Comparison of ENCODE assay signal across 24 cellular contexts in the genomic region with DNA sequence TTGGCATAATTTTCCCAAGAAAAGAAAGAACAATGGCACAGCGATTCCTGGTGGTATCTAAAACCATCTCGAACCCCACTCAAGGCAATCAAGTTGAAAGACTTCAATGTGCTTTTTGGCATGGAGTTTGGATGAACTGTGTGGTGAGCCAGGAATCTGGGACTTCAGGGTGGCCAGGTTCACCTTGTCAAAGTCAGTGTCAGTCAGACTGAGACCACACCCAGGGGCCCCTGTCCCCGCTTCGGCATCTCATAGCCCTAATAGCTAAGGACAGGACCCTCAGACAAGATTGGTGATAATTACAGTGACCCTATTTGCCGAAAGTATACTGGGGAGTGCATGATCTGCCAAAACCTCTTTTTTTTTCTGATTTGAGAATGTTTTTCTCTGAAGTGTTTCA. TPM values are rescaled to one million over a fixed set of nuclear protein-coding genes. Genes with fewer than 3 reads are reported as not detected.
DNase-seq lines count a peak whose midpoint lies in the region; ATAC-seq and TF ChIP-seq lines count a peak whose summit lies in the region.
"Had no signal": no experiment of that assay in that cellular context is flagged by ENCODE, and none has a peak within 500 bp of the region (broad histone marks: within the 10 kb centered on the region; RNA-seq: fewer than 3 reads in every experiment).

No MANE protein-coding gene starts in this region.

- no peak overlapping the region for H3K4me3 Mint-ChIP-seq in chondrocyte (ENCODE audit: unreplicated experiment)
- H3K4me3 Mint-ChIP-seq: B cell; CD4-positive, alpha-beta T cell; CD8-positive, alpha-beta T cell had no signal

- H3K36me3 Mint-ChIP-seq in chondrocyte (ENCODE audit: low read depth), result peaks cover 2% of the 10 kb centered on the region
- H3K36me3 Mint-ChIP-seq: CD8-positive, alpha-beta T cell had no signal

- DNase-seq in chondrocyte (ENCODE audit: low spot score), result peak; percentile 29
- peak; percentile 58 for DNase-seq in posterior vena cava (ENCODE audit: low spot score)
- DNase-seq in upper lobe of right lung, result peak; percentile 6
- no peak for DNase-seq in lower lobe of right lung
- DNase-seq in activated effector memory CD4-positive, alpha-beta T cell treated with Interleukin-2 at 50 U/mL for 16 hours, result no peak
- DNase-seq: AML-193; Caco-2; Calu3; CD4-positive, alpha-beta T cell; CD8-positive, alpha-beta T cell; DMS53; DMS79; DND-41; EL; GDM1 had no signal

- no peaks in the 10 kb centered on the region for H3K27me3 ChIP-seq in upper lobe of right lung
- H3K27me3 ChIP-seq in lower lobe of right lung (ENCODE audit: low read depth), result no peaks in the 10 kb centered on the region
- H3K27me3 ChIP-seq: BLaER1 treated with 17β-estradiol and CSF1 and Interleukin-3, amounts not matched to agents 10 nM and 100 nM had no signal

- ATAC-seq in upper lobe of right lung, result no peak
- no peak for ATAC-seq in lower lobe of right lung
- ATAC-seq: A549; CD8-positive, alpha-beta T cell; GM12878 had no signal

- TF ChIP-seq CTCF in chondrocyte (IDR thresholded peaks at IDR 0.05) (no peak), upper lobe of right lung (IDR thresholded peaks at IDR 0.05) (no peak), lower lobe of right lung (IDR thresholded peaks at IDR 0.05) (no peak)

- H3K9me3 ChIP-seq in upper lobe of right lung (no peaks in the 10 kb centered on the region), lower lobe of right lung (peaks cover 6% of the 10 kb centered on the region)
- H3K9me3 ChIP-seq: Caco-2 had no signal

- H3K9me3 Mint-ChIP-seq in chondrocyte (ENCODE audit: low read depth), result peaks cover 3% of the 10 kb centered on the region
- H3K9me3 Mint-ChIP-seq: CD4-positive, alpha-beta T cell had no signal

- H3K27ac Mint-ChIP-seq in chondrocyte (ENCODE audit: unreplicated experiment), result no peak overlapping the region
- H3K27ac Mint-ChIP-seq: B cell; CD4-positive, alpha-beta T cell; CD8-positive, alpha-beta T cell had no signal

- H3K4me1 ChIP-seq in upper lobe of right lung, result no peaks in the 10 kb centered on the region
- no peaks in the 10 kb centered on the region for H3K4me1 ChIP-seq in lower lobe of right lung
- H3K4me1 ChIP-seq: A549; BLaER1 treated with 17β-estradiol and CSF1 and Interleukin-3, amounts not matched to agents 10 nM and 100 nM; Caco-2 had no signal

- H3K27me3 Mint-ChIP-seq in chondrocyte (ENCODE audit: low read depth), result peaks cover 20% of the 10 kb centered on the region

- no peaks in the 10 kb centered on the region for H3K4me1 Mint-ChIP-seq in chondrocyte (ENCODE audit: low read depth)
- H3K4me1 Mint-ChIP-seq: B cell had no signal

- H3K4me3 ChIP-seq in upper lobe of right lung (no peak overlapping the region), lower lobe of right lung (no peak overlapping the region)
- H3K4me3 ChIP-seq: A549; BLaER1 treated with 17β-estradiol and CSF1 and Interleukin-3, amounts not matched to agents 10 nM and 100 nM; GM12878 had no signal

- H3K27ac ChIP-seq in upper lobe of right lung (no peak overlapping the region), lower lobe of right lung (no peak overlapping the region)
- H3K27ac ChIP-seq: 22Rv1; A549; BLaER1 treated with 17β-estradiol and CSF1 and Interleukin-3, amounts not matched to agents 10 nM and 100 nM; C4-2B had no signal

- intact Hi-C loops in posterior vena cava (cut with DNase I), result no loop called here
- intact Hi-C loops in upper lobe of right lung (cut with DNase I), result no loop called here
- intact Hi-C loops in lower lobe of right lung (cut with DNase I), result no loop called here

- no peaks in the 10 kb centered on the region for H3K36me3 ChIP-seq in upper lobe of right lung
- no peaks in the 10 kb centered on the region for H3K36me3 ChIP-seq in lower lobe of right lung
- H3K36me3 ChIP-seq: BLaER1 treated with 17β-estradiol and CSF1 and Interleukin-3, amounts not matched to agents 10 nM and 100 nM had no signal

RNA-seq across cellular contexts. Expression of gene WFDC1, which starts 25.8 kb away (rescaled TPM):
- 3.5 to 5.7 TPM (median 5.6 TPM) in 3 replicates for total RNA-seq in chondrocyte
- total RNA-seq in posterior vena cava, result 10 to 100 TPM; 48.7 to 93.6 TPM
- 26.0 TPM for total RNA-seq in upper lobe of right lung
- 18.0 TPM for total RNA-seq in lower lobe of right lung
- total RNA-seq: A172; B cell; Caco-2; Calu3; CD4-positive, alpha-beta T cell; CD8-positive, alpha-beta T cell; Daoy; G401; GM12878 had no signal

RNA-seq across cellular contexts. Expression of gene ATP2C2, which starts 47.8 kb away (rescaled TPM):
- total RNA-seq in chondrocyte, result not detected in 3 replicates
- under 1 TPM; 0.10 to 0.19 TPM for total RNA-seq in posterior vena cava
- 48.9 TPM for total RNA-seq in upper lobe of right lung
- 56.2 TPM for total RNA-seq in lower lobe of right lung
- total RNA-seq: A172; B cell; CD4-positive, alpha-beta T cell; CD8-positive, alpha-beta T cell; Daoy; G401; GM12878 had no signal

Comparison
In these comparisons a context has a peak if more than half of its experiments do, and no peak if none do; other contexts are left out.
1. DNase-seq: peak in chondrocyte (single experiment), posterior vena cava (single experiment) and upper lobe of right lung (single experiment); none in lower lobe of right lung (single experiment) and activated effector memory CD4-positive, alpha-beta T cell treated with Interleukin-2 at 50 U/mL for 16 hours (single experiment).
2. RNA of gene ATP2C2, which starts 47.8 kb away (total RNA-seq): 56.2 TPM in lower lobe of right lung (single experiment) and 48.9 TPM in upper lobe of right lung (single experiment); not detected in chondrocyte and 0.10 to 0.19 TPM in posterior vena cava; every median in the first group is over 10 times any median in the second.